ENCODE assay signal across 9 cellular contexts in the genomic region with DNA sequence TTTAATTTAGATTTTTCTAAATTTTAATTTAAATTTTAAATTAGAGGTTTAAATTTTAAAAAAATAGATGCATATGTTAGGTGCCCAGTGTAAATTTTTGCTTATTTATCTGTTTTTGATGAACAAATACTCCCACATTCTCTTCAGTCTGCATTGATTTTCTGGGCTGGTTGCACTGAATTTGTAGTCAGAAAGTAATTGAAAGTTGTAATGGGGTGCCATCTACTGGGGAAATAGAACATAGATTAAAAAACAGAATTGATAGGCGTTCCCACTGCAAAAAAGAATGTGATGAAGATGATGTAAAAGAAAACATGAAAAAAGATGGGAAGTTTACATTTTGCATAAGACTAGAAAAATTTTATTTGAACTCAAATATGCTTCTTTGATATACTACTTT. TPM values are rescaled to one million over a fixed set of nuclear protein-coding genes. Genes with fewer than 3 reads are reported as not detected.
DNase-seq lines count a peak whose midpoint lies in the region; ATAC-seq and TF ChIP-seq lines count a peak whose summit lies in the region.
"Had no signal": no experiment of that assay in that cellular context is flagged by ENCODE, and none has a peak within 500 bp of the region (broad histone marks: within the 10 kb centered on the region; RNA-seq: fewer than 3 reads in every experiment).

No MANE protein-coding gene starts in this region.

- H3K4me2 ChIP-seq in osteoblast (ENCODE audit: insufficient read depth, low read length) = no peak overlapping the region

- H3K36me3 Mint-ChIP-seq in endodermal cell (ENCODE audit: low read depth) (no peaks in the 10 kb centered on the region), natural killer cell (no peaks in the 10 kb centered on the region)
- no peaks in the 10 kb centered on the region for H3K36me3 Mint-ChIP-seq in activated naive CD4-positive, alpha-beta T cell treated with anti-CD3 and anti-CD28 coated beads for 36 hours (ENCODE audit: low read depth)
- H3K36me3 Mint-ChIP-seq: memory B cell had no signal

- H3K9me3 Mint-ChIP-seq in endodermal cell (peaks cover 1% of the 10 kb centered on the region), natural killer cell (no peaks in the 10 kb centered on the region)
- H3K9me3 Mint-ChIP-seq in activated naive CD4-positive, alpha-beta T cell treated with anti-CD3 and anti-CD28 coated beads for 36 hours = no peaks in the 10 kb centered on the region
- H3K9me3 Mint-ChIP-seq: memory B cell had no signal

- no peaks in the 10 kb centered on the region for H3K4me1 Mint-ChIP-seq in endodermal cell
- H3K4me1 Mint-ChIP-seq in activated naive CD4-positive, alpha-beta T cell treated with anti-CD3 and anti-CD28 coated beads for 36 hours (ENCODE audit: low read depth) = no peaks in the 10 kb centered on the region
- no peaks in the 10 kb centered on the region for H3K4me1 Mint-ChIP-seq in natural killer cell
- H3K4me1 Mint-ChIP-seq: memory B cell had no signal

- no peak overlapping the region for H3K4me3 ChIP-seq in endodermal cell (ENCODE audit: low read length)
- H3K4me3 ChIP-seq in osteoblast (ENCODE audit: insufficient read depth, low read length) = no peak overlapping the region

- DNase-seq in DMS153 (lab: John Stamatoyannopoulos, UW) (peak; percentile 3), NCI-H82 treated with DMSO at 0.1 percent for 48 hours (lab: John Stamatoyannopoulos, UW; ENCODE audit: unreplicated experiment) (peak; percentile 38), endodermal cell (no peak), osteoblast (ENCODE audit: insufficient read length, low spot score, missing footprints) (peak; percentile 46), natural killer cell (no peak)
- no peak for DNase-seq in activated naive CD4-positive, alpha-beta T cell treated with anti-CD3 and anti-CD28 coated beads for 36 hours

- TF ChIP-seq CTCF in endodermal cell (conservative IDR thresholded peaks at IDR 0.05) = peak; percentile 77
- peak; percentile 55 for TF ChIP-seq CTCF in osteoblast (IDR thresholded peaks at IDR 0.05; ENCODE audit: extremely low read depth, low read depth, low read length)
- no peak for TF ChIP-seq CTCF in natural killer cell (IDR thresholded peaks at IDR 0.05)

- H3K27ac Mint-ChIP-seq in endodermal cell = no peak overlapping the region
- H3K27ac Mint-ChIP-seq in activated naive CD4-positive, alpha-beta T cell treated with anti-CD3 and anti-CD28 coated beads for 36 hours = no peak overlapping the region
- H3K27ac Mint-ChIP-seq in natural killer cell = no peak overlapping the region
- H3K27ac Mint-ChIP-seq: memory B cell had no signal

- no peak overlapping the region for H3K4me3 Mint-ChIP-seq in endodermal cell
- H3K4me3 Mint-ChIP-seq in activated naive CD4-positive, alpha-beta T cell treated with anti-CD3 and anti-CD28 coated beads for 36 hours = no peak overlapping the region
- no peak overlapping the region for H3K4me3 Mint-ChIP-seq in natural killer cell
- H3K4me3 Mint-ChIP-seq: memory B cell had no signal

- no peak overlapping the region for H3K9ac ChIP-seq in endodermal cell (ENCODE audit: extremely low read depth, low read length, poor library complexity, severe bottlenecking)

- H4K20me1 ChIP-seq in osteoblast (ENCODE audit: insufficient read depth, low read length) = no peaks in the 10 kb centered on the region

- H3K27ac ChIP-seq in endodermal cell (ENCODE audit: low read depth, low read length) (no peak overlapping the region), osteoblast (ENCODE audit: low read depth, low read length) (no peak overlapping the region)

- intact Hi-C loops in activated naive CD4-positive, alpha-beta T cell treated with anti-CD3 and anti-CD28 coated beads for 36 hours (cut with micrococcal nuclease) = loop anchor here (1.0 to 5.0 kb wide), 2 partner anchors 414 to 1385 kb away; no protein-coding TSS in a partner anchor
- intact Hi-C loops in natural killer cell (cut with micrococcal nuclease) = no loop called here

- H2AFZ ChIP-seq in osteoblast (ENCODE audit: low read length) = no peak overlapping the region

- H3K27me3 ChIP-seq in endodermal cell (ENCODE audit: control insufficient read depth, insufficient read depth, low read length, poor library complexity, severe bottlenecking) (no peaks in the 10 kb centered on the region), osteoblast (ENCODE audit: insufficient read depth, low read length) (no peaks in the 10 kb centered on the region)

- ATAC-seq in HG02678 (IDR thresholded peaks at IDR 0.05; ENCODE audit: unreplicated experiment) (peak; percentile 45), natural killer cell (no peak), HG02970 (IDR thresholded peaks at IDR 0.05; ENCODE audit: low FRiP score, unreplicated experiment) (no peak)

- no peaks in the 10 kb centered on the region for H3K9me3 ChIP-seq in endodermal cell (ENCODE audit: control insufficient read depth, low read length)
- no peaks in the 10 kb centered on the region for H3K9me3 ChIP-seq in osteoblast (ENCODE audit: low read depth, low read length)

- WGBS in endodermal cell (ENCODE audit: insufficient coverage in 1 of 2, insufficient read length in 1 of 2), 2 experiments = 0 to 18% methylated on average over 1 of the region's 1 CpG

- no peaks in the 10 kb centered on the region for H3K4me1 ChIP-seq in endodermal cell (ENCODE audit: control insufficient read depth, insufficient read depth, low read length)
- H3K4me1 ChIP-seq in osteoblast (ENCODE audit: insufficient read depth, low read length) = no peaks in the 10 kb centered on the region

- H3K79me2 ChIP-seq in osteoblast (ENCODE audit: insufficient read depth, low read length) = no peaks in the 10 kb centered on the region

- CTCF ChIA-PET in activated naive CD4-positive, alpha-beta T cell treated with anti-CD3 and anti-CD28 coated beads for 36 hours (lab: Charles Lee) = no interaction called here

- H3K36me3 ChIP-seq in endodermal cell (ENCODE audit: control insufficient read depth, insufficient read depth, low read length) (no peaks in the 10 kb centered on the region), osteoblast (ENCODE audit: insufficient read depth, low read length) (no peaks in the 10 kb centered on the region)

- no peaks in the 10 kb centered on the region for H3K27me3 Mint-ChIP-seq in endodermal cell (ENCODE audit: insufficient read depth)
- H3K27me3 Mint-ChIP-seq in activated naive CD4-positive, alpha-beta T cell treated with anti-CD3 and anti-CD28 coated beads for 36 hours (ENCODE audit: low read depth) = no peaks in the 10 kb centered on the region
- no peaks in the 10 kb centered on the region for H3K27me3 Mint-ChIP-seq in natural killer cell (ENCODE audit: low read depth in 2 of 2)
- H3K27me3 Mint-ChIP-seq: memory B cell had no signal

RNA-seq across cellular contexts. Expression of a gene that starts 51.7 kb away (rescaled TPM):
- total RNA-seq in endodermal cell (under 1 TPM; 0.18 to 0.86 TPM), osteoblast (0.29 and 0.72 TPM in 2 replicates), natural killer cell (not detected)
- 0.36 TPM for polyA plus RNA-seq in endodermal cell (2013, experiment 1 of 2)
- polyA plus RNA-seq in endodermal cell (2013, experiment 2 of 2) = 0.62 TPM
- total RNA-seq in activated naive CD4-positive, alpha-beta T cell treated with anti-CD3 and anti-CD28 coated beads for 36 hours = not detected

Comparison
In these comparisons a context has a peak if more than half of its experiments do, and no peak if none do; other contexts are left out.
1. DNase-seq: peak in DMS153 (single experiment), NCI-H82 treated with DMSO at 0.1 percent for 48 hours (single experiment) and osteoblast (single experiment); none in endodermal cell (single experiment), activated naive CD4-positive, alpha-beta T cell treated with anti-CD3 and anti-CD28 coated beads for 36 hours (single experiment) and natural killer cell (single experiment).